In genomic region chr20:25865715-25866656, GRCh38 we compare ENCODE assay signal across 8 cellular contexts.
DNase-seq lines count a peak whose midpoint lies in the region; ATAC-seq and TF ChIP-seq lines count a peak whose summit lies in the region.

No MANE protein-coding gene starts in this region.

- RAD21 ChIA-PET in HCT116 (lab: Charles Lee; ENCODE audit: low non-redundant PET in 1 of 2, low total read pairs in 2 of 2, uncharacterized antibody in 2 of 2, unreplicated experiment in 2 of 2), result no interaction called here

- H3K36me3 ChIP-seq in HCT116 (ENCODE audit: control insufficient read depth in 1 of 2, insufficient read depth in 2 of 2, low read length in 2 of 2) (no peaks in the 10 kb centered on the region), ectodermal cell (ENCODE audit: control insufficient read depth, insufficient read depth, low read length) (no peaks in the 10 kb centered on the region), lower lobe of right lung (no peaks in the 10 kb centered on the region)

- WGBS in ectodermal cell, 2 experiments, result 32 to 33% methylated on average over 43 of the region's 43 CpGs

- no peaks in the 10 kb centered on the region for H4K20me1 ChIP-seq in HCT116 (ENCODE audit: insufficient read depth)

- TF ChIP-seq CTCF in HCT116 (IDR thresholded peaks at IDR 0.05 in 2 of 3, conservative IDR thresholded peaks at IDR 0.05 in 1 of 3; ENCODE audit: borderline replicate concordance in 1 of 3, insufficient read depth in 1 of 3, low read depth in 2 of 3, low read length in 2 of 3) (no peak), lower lobe of right lung (IDR thresholded peaks at IDR 0.05) (no peak)

- H3K27me3 ChIP-seq in HCT116 (ENCODE audit: insufficient read depth, low read length) (no peaks in the 10 kb centered on the region; the same call in 1 of the 2 replicates), ectodermal cell (ENCODE audit: control insufficient read depth, insufficient read depth, low read length, poor library complexity, severe bottlenecking) (peaks cover 91% of the 10 kb centered on the region), lower lobe of right lung (ENCODE audit: low read depth) (no peaks in the 10 kb centered on the region)

- ATAC-seq in HCT116 (peak; percentile 75), lower lobe of right lung (peak; percentile 43 to 60), GM18873 (IDR thresholded peaks at IDR 0.05; ENCODE audit: low FRiP score, unreplicated experiment) (no peak)

- TF ChIP-seq POLR2A in HCT116 (IDR thresholded peaks at IDR 0.05; ENCODE audit: borderline replicate concordance, extremely low read depth, insufficient read depth, insufficient read length), result no peak

- H3K27ac ChIP-seq in HCT116 (ENCODE audit: low read depth, low read length), result no peak overlapping the region
- H3K27ac ChIP-seq in ectodermal cell (ENCODE audit: insufficient read depth, low read depth, low read length, poor library complexity, severe bottlenecking), result no peak overlapping the region
- no peak overlapping the region for H3K27ac ChIP-seq in lower lobe of right lung

- intact Hi-C loops in HCT116 (cut with micrococcal nuclease) (no loop called here), lower lobe of right lung (cut with DNase I) (no loop called here)

- BruUV-seq in HCT116 (replicated peaks; lab: Mats Ljungman, UMichigan), result no TSS peak

- no peak overlapping the region for H3K9ac ChIP-seq in HCT116 (ENCODE audit: low read length)

- peak overlapping the region; percentile 85 for H3K4me2 ChIP-seq in HCT116 (ENCODE audit: low read length)

- H2AFZ ChIP-seq in HCT116 (ENCODE audit: low read depth, low read length, poor library complexity, severe bottlenecking), result peak overlapping the region; percentile 80

- no peaks in the 10 kb centered on the region for H3K9me3 ChIP-seq in HCT116 (ENCODE audit: control insufficient read depth in 1 of 2, insufficient read depth in 1 of 2, low read depth in 1 of 2, low read length in 2 of 2)
- no peaks in the 10 kb centered on the region for H3K9me3 ChIP-seq in ectodermal cell (ENCODE audit: control insufficient read depth, low read length)
- H3K9me3 ChIP-seq in lower lobe of right lung, result no peaks in the 10 kb centered on the region

- H3K9me2 ChIP-seq in HCT116 (ENCODE audit: insufficient read depth), result no peaks in the 10 kb centered on the region

- H3K4me1 ChIP-seq in HCT116 (ENCODE audit: control insufficient read depth in 1 of 2, insufficient read depth in 2 of 2, low read length in 2 of 2) (peaks cover 0 to 30% of the 10 kb centered on the region in 2 experiments; a peak in 1 of 4 replicates), ectodermal cell (ENCODE audit: control insufficient read depth, insufficient read depth, low read length) (peaks cover 10% of the 10 kb centered on the region), lower lobe of right lung (peaks cover 22% of the 10 kb centered on the region)

- TF ChIP-seq RAD21 in HCT116 (IDR thresholded peaks at IDR 0.05; ENCODE audit: low read depth), result no peak

- DNase-seq in AG20443 (ENCODE audit: low spot score) (peak; percentile 88), HCT116 (ENCODE audit: low read depth, low spot score) (peak; percentile 49), NCI-H460 (ENCODE audit: extremely low read depth, low read depth) (peak; percentile 69), lower lobe of right lung (peak; percentile 83)
- DNase-seq in activated CD8-positive, alpha-beta memory T cell treated with anti-CD3 and anti-CD28 coated beads for 24 hours, result peak; percentile 85
- DNase-seq in stimulated activated CD4-positive, alpha-beta T cell treated with anti-CD3 and anti-CD28 coated beads, TNF-alpha, amount 100 ng/mL, for 48 hours (ENCODE audit: low read depth in 3 of 3), result peak; percentile 56 to 65 (median 62)

- H3K79me2 ChIP-seq in HCT116 (ENCODE audit: insufficient read depth, low read length), result no peaks in the 10 kb centered on the region

- H3K4me3 ChIP-seq in HCT116 (replicated peaks in 1 of 2; ENCODE audit: low read depth in 1 of 2, low read length in 2 of 2) (peak overlapping the region; percentile 32 to 55), ectodermal cell (ENCODE audit: insufficient read depth, low read depth, low read length) (peak overlapping the region; percentile 30), lower lobe of right lung (peak overlapping the region; percentile 46)

- POLR2A ChIA-PET in HCT116 (lab: Charles Lee), result no interaction called here

- CTCF ChIA-PET in HCT116 (lab: Charles Lee), result no interaction called here

TF ChIP-seq in HCT116, 20 proteins besides CTCF, POLR2A, EP300 and RAD21:
- TF ChIP-seq ATF3 (IDR thresholded peaks at IDR 0.05) (no peak), SIN3A (IDR thresholded peaks at IDR 0.05; ENCODE audit: low read depth) (no peak)
